Comparison of ENCODE assay signal across 1 cellular context in the genomic region with DNA sequence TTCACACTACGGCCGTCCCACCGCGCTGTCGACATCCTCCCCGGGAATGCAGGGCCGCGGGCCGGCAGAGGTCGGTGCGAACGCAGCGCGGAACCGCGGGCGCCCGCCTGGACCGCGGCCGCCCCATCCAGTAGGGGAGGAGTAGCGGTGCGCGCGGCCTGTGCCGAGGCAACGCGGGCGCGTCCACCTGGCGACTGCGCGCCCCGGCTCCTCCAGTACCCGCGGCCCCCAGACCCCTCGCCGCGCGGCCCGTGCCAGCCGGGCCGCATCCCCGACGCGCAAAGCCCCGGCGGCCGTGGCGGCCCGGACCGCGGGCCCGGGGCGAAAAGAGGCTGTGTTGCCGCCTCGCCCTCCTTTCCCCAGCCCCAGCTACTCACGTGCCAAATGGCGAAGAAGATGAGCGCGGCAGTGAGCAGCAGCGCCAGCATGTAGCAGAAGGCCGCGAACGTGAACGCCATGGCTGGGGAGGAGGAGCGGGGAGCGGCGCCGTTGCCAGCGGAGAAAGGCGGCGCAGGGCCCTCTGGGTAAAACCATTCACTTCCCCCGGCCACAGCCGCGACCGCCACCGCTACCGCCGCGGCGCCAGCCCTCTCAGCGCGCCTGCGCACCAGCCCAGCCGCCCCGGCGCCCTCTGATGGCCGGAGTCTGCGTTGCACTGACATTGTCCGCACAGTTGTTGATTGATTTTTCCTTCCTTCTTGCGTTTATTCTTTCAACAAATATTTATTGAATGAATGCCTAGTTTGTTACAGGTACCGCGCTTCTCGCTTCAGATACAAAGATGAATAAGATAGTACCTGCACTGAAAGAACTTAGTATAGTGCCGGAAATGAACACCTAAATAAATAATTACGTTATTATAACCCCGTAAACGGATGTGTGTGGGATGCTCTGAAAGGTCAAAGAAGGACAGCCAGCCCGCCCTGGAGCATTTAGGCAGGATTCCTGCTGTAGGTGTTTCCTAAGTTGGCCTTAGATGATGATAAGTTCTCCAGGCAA.
A peak's percentile ranks its signal among the peaks of the same experiment; 100 is the strongest.
TF ChIP-seq lines count a peak whose summit lies in the region.

A gene (minus strand): TSS at position 505 of the 999 bp plus-strand sequence. CDS start 47 bp downstream, at position 458.

TF ChIP-seq in HepG2, 621 proteins besides CTCF, POLR2A, EP300 and RAD21 (continued from another document and continues in another):
- TF ChIP-seq, protein P1, sequence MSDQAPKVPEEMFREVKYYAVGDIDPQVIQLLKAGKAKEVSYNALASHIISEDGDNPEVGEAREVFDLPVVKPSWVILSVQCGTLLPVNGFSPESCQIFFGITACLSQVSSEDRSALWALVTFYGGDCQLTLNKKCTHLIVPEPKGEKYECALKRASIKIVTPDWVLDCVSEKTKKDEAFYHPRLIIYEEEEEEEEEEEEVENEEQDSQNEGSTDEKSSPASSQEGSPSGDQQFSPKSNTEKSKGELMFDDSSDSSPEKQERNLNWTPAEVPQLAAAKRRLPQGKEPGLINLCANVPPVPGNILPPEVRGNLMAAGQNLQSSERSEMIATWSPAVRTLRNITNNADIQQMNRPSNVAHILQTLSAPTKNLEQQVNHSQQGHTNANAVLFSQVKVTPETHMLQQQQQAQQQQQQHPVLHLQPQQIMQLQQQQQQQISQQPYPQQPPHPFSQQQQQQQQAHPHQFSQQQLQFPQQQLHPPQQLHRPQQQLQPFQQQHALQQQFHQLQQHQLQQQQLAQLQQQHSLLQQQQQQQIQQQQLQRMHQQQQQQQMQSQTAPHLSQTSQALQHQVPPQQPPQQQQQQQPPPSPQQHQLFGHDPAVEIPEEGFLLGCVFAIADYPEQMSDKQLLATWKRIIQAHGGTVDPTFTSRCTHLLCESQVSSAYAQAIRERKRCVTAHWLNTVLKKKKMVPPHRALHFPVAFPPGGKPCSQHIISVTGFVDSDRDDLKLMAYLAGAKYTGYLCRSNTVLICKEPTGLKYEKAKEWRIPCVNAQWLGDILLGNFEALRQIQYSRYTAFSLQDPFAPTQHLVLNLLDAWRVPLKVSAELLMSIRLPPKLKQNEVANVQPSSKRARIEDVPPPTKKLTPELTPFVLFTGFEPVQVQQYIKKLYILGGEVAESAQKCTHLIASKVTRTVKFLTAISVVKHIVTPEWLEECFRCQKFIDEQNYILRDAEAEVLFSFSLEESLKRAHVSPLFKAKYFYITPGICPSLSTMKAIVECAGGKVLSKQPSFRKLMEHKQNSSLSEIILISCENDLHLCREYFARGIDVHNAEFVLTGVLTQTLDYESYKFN (CRISPR knock-in tag; conservative IDR thresholded peaks at IDR 0.05) = peak; percentile 72
- TF ChIP-seq, protein P2, sequence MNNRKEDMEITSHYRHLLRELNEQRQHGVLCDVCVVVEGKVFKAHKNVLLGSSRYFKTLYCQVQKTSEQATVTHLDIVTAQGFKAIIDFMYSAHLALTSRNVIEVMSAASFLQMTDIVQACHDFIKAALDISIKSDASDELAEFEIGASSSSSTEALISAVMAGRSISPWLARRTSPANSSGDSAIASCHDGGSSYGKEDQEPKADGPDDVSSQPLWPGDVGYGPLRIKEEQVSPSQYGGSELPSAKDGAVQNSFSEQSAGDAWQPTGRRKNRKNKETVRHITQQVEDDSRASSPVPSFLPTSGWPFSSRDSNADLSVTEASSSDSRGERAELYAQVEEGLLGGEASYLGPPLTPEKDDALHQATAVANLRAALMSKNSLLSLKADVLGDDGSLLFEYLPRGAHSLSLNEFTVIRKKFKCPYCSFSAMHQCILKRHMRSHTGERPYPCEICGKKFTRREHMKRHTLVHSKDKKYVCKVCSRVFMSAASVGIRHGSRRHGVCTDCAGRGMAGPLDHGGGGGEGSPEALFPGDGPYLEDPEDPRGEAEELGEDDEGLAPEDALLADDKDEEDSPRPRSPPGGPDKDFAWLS (CRISPR knock-in tag; IDR thresholded peaks at IDR 0.05; ENCODE audit: borderline replicate concordance) = no peak
- TF ChIP-seq STAG1 (CRISPR knock-in tag; IDR thresholded peaks at IDR 0.05) (peak; percentile 32; the same call in 1 of the 2 replicates), ZKSCAN1 (IDR thresholded peaks at IDR 0.05; ENCODE audit: low read length) (no peak; the same call in 1 of the 2 replicates), REL (CRISPR knock-in tag; conservative IDR thresholded peaks at IDR 0.05) (0 out of 2 replicates have a peak, but pooled peaks have one; percentile 56), TBL1XR1 (IDR thresholded peaks at IDR 0.05; ENCODE audit: borderline replicate concordance, low read length, partially characterized antibody) (no peak), ATF1 (CRISPR knock-in tag; IDR thresholded peaks at IDR 0.05) (no peak), ZFAT (CRISPR knock-in tag; conservative IDR thresholded peaks at IDR 0.05) (no peak), HIVEP1 (CRISPR knock-in tag; IDR thresholded peaks at IDR 0.05) (no peak), TCF7 (IDR thresholded peaks at IDR 0.05; ENCODE audit: low read depth) (no peak), PHF5A (CRISPR knock-in tag; IDR thresholded peaks at IDR 0.05; ENCODE audit: low read depth, unreplicated experiment) (no peak), RXRB (CRISPR knock-in tag; IDR thresholded peaks at IDR 0.05; ENCODE audit: borderline replicate concordance) (peak; percentile 71; the same call in 1 of the 2 replicates), KLF16 (CRISPR knock-in tag; IDR thresholded peaks at IDR 0.05) (peak in 1 of 2 experiments; percentile 63; a peak in 2 of 4 replicates), RARG (CRISPR knock-in tag; IDR thresholded peaks at IDR 0.05; ENCODE audit: low read depth) (no peak), PAWR (CRISPR knock-in tag; IDR thresholded peaks at IDR 0.05; ENCODE audit: borderline replicate concordance) (no peak), ZNF333 (CRISPR knock-in tag; IDR thresholded peaks at IDR 0.05; ENCODE audit: borderline replicate concordance) (peak; percentile 85; the same call in 1 of the 2 replicates), SETDB1 (CRISPR knock-in tag; IDR thresholded peaks at IDR 0.05; ENCODE audit: borderline replicate concordance) (no peak), MAZ (IDR thresholded peaks at IDR 0.05; ENCODE audit: borderline replicate concordance, low read depth, low read length) (0 out of 2 replicates have a peak, but pooled peaks have one; percentile 26), MAZ (CRISPR knock-in tag; IDR thresholded peaks at IDR 0.05; ENCODE audit: low read depth) (peak; percentile 76; the same call in 1 of the 2 replicates), ZNF510 (CRISPR knock-in tag; IDR thresholded peaks at IDR 0.05; ENCODE audit: low read depth) (no peak), ZMYM3 (CRISPR knock-in tag; IDR thresholded peaks at IDR 0.05) (0 out of 2 replicates have a peak, but pooled peaks have one; percentile 36), FOXA3 (CRISPR knock-in tag; IDR thresholded peaks at IDR 0.05) (peak; percentile 59)
- TF ChIP-seq, protein P3, sequence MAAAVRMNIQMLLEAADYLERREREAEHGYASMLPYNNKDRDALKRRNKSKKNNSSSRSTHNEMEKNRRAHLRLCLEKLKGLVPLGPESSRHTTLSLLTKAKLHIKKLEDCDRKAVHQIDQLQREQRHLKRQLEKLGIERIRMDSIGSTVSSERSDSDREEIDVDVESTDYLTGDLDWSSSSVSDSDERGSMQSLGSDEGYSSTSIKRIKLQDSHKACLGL (CRISPR knock-in tag; IDR thresholded peaks at IDR 0.05) = peak; percentile 81
- TF ChIP-seq, protein P4, sequence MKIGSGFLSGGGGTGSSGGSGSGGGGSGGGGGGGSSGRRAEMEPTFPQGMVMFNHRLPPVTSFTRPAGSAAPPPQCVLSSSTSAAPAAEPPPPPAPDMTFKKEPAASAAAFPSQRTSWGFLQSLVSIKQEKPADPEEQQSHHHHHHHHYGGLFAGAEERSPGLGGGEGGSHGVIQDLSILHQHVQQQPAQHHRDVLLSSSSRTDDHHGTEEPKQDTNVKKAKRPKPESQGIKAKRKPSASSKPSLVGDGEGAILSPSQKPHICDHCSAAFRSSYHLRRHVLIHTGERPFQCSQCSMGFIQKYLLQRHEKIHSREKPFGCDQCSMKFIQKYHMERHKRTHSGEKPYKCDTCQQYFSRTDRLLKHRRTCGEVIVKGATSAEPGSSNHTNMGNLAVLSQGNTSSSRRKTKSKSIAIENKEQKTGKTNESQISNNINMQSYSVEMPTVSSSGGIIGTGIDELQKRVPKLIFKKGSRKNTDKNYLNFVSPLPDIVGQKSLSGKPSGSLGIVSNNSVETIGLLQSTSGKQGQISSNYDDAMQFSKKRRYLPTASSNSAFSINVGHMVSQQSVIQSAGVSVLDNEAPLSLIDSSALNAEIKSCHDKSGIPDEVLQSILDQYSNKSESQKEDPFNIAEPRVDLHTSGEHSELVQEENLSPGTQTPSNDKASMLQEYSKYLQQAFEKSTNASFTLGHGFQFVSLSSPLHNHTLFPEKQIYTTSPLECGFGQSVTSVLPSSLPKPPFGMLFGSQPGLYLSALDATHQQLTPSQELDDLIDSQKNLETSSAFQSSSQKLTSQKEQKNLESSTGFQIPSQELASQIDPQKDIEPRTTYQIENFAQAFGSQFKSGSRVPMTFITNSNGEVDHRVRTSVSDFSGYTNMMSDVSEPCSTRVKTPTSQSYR (CRISPR knock-in tag; IDR thresholded peaks at IDR 0.05; ENCODE audit: borderline replicate concordance) = no peak; the same call in 1 of the 2 replicates
- TF ChIP-seq, protein P5, sequence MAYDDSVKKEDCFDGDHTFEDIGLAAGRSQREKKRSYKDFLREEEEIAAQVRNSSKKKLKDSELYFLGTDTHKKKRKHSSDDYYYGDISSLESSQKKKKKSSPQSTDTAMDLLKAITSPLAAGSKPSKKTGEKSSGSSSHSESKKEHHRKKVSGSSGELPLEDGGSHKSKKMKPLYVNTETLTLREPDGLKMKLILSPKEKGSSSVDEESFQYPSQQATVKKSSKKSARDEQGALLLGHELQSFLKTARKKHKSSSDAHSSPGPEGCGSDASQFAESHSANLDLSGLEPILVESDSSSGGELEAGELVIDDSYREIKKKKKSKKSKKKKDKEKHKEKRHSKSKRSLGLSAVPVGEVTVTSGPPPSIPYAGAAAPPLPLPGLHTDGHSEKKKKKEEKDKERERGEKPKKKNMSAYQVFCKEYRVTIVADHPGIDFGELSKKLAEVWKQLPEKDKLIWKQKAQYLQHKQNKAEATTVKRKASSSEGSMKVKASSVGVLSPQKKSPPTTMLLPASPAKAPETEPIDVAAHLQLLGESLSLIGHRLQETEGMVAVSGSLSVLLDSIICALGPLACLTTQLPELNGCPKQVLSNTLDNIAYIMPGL (CRISPR knock-in tag; IDR thresholded peaks at IDR 0.05; ENCODE audit: borderline replicate concordance in 1 of 2, low read depth in 1 of 2) = peak; percentile 82 to 87
- TF ChIP-seq, protein P6, sequence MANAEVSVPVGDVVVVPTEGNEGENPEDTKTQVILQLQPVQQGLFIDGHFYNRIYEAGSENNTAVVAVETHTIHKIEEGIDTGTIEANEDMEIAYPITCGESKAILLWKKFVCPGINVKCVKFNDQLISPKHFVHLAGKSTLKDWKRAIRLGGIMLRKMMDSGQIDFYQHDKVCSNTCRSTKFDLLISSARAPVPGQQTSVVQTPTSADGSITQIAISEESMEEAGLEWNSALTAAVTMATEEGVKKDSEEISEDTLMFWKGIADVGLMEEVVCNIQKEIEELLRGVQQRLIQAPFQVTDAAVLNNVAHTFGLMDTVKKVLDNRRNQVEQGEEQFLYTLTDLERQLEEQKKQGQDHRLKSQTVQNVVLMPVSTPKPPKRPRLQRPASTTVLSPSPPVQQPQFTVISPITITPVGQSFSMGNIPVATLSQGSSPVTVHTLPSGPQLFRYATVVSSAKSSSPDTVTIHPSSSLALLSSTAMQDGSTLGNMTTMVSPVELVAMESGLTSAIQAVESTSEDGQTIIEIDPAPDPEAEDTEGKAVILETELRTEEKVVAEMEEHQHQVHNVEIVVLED (CRISPR knock-in tag; IDR thresholded peaks at IDR 0.05; ENCODE audit: borderline replicate concordance) = no peak; the same call in none of the 2 replicates
- TF ChIP-seq, protein P7, sequence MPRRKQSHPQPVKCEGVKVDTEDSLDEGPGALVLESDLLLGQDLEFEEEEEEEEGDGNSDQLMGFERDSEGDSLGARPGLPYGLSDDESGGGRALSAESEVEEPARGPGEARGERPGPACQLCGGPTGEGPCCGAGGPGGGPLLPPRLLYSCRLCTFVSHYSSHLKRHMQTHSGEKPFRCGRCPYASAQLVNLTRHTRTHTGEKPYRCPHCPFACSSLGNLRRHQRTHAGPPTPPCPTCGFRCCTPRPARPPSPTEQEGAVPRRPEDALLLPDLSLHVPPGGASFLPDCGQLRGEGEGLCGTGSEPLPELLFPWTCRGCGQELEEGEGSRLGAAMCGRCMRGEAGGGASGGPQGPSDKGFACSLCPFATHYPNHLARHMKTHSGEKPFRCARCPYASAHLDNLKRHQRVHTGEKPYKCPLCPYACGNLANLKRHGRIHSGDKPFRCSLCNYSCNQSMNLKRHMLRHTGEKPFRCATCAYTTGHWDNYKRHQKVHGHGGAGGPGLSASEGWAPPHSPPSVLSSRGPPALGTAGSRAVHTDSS (CRISPR knock-in tag; conservative IDR thresholded peaks at IDR 0.05) = no peak
- TF ChIP-seq, protein P8, sequence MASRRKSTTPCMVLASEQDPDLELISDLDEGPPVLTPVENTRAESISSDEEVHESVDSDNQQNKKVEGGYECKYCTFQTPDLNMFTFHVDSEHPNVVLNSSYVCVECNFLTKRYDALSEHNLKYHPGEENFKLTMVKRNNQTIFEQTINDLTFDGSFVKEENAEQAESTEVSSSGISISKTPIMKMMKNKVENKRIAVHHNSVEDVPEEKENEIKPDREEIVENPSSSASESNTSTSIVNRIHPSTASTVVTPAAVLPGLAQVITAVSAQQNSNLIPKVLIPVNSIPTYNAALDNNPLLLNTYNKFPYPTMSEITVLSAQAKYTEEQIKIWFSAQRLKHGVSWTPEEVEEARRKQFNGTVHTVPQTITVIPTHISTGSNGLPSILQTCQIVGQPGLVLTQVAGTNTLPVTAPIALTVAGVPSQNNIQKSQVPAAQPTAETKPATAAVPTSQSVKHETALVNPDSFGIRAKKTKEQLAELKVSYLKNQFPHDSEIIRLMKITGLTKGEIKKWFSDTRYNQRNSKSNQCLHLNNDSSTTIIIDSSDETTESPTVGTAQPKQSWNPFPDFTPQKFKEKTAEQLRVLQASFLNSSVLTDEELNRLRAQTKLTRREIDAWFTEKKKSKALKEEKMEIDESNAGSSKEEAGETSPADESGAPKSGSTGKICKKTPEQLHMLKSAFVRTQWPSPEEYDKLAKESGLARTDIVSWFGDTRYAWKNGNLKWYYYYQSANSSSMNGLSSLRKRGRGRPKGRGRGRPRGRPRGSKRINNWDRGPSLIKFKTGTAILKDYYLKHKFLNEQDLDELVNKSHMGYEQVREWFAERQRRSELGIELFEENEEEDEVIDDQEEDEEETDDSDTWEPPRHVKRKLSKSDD (CRISPR knock-in tag; IDR thresholded peaks at IDR 0.05; ENCODE audit: low read depth) = peak; percentile 29; the same call in 1 of the 2 replicates
- TF ChIP-seq, protein P9, sequence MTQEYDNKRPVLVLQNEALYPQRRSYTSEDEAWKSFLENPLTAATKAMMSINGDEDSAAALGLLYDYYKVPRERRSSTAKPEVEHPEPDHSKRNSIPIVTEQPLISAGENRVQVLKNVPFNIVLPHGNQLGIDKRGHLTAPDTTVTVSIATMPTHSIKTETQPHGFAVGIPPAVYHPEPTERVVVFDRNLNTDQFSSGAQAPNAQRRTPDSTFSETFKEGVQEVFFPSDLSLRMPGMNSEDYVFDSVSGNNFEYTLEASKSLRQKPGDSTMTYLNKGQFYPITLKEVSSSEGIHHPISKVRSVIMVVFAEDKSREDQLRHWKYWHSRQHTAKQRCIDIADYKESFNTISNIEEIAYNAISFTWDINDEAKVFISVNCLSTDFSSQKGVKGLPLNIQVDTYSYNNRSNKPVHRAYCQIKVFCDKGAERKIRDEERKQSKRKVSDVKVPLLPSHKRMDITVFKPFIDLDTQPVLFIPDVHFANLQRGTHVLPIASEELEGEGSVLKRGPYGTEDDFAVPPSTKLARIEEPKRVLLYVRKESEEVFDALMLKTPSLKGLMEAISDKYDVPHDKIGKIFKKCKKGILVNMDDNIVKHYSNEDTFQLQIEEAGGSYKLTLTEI (CRISPR knock-in tag; conservative IDR thresholded peaks at IDR 0.05) = no peak
